In the genomic region with DNA sequence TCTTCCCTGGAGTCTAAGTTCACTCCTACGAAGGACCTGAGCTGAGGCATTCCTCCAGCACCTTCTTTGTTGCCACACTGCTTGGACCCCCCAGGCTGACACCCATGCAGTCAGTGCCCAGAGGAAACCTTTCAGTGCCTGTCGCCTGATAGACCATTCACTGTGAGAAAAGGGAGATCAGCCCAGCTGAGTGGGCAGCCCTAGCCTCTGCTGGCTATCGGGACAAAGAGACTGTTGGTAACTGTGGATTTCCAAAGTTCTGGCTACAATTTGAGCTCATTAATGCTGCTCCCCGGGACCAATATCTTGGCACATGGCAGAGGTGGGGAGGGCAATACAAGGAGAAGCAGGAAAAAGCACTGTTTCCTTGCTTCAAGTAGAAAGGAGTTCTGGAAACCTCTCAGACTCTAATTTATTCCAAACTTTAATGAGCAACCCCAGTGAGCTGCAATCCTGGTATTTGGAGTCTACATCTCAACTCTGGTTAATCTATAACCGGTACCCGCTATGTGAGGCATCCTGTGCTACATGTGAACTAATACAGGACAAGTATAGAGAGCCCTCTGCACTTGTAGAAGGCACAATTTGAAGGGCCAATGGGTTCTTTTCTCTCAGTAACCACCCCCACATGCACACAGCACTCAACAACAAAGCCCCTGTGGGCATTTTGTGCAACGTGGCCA, we compare ENCODE assay signal across 17 cellular contexts.
DNase-seq lines count a peak whose midpoint lies in the region; ATAC-seq and TF ChIP-seq lines count a peak whose summit lies in the region.
"Had no signal": no experiment of that assay in that cellular context is flagged by ENCODE, and none has a peak within 500 bp of the region (broad histone marks: within the 10 kb centered on the region; RNA-seq: fewer than 3 reads in every experiment).

No MANE protein-coding gene starts in this region.

- no peak for DNase-seq in left ventricle myocardium inferior
- DNase-seq in right atrium auricular region (ENCODE audit: low spot score): no peak
- DNase-seq in left lobe of liver (ENCODE audit: low spot score): no peak
- no peak for DNase-seq in neuronal stem cell (ENCODE audit: low spot score)
- DNase-seq in NCI-H1417 treated with DMSO at 0.1 percent for 48 hours (lab: John Stamatoyannopoulos, UW): no peak
- no peak for DNase-seq in NCI-H1105 (lab: John Stamatoyannopoulos, UW)
- DNase-seq in DMS153 (lab: John Stamatoyannopoulos, UW): no peak
- DNase-seq: 8988T; AML-193; Calu3; CD4-positive, CD25-positive, alpha-beta regulatory T cell; DMS 273 treated with DMSO at 0.1 percent for 48 hours; DND-41; GDM1; GOT3; H9 had no signal

- H3K23ac ChIP-seq in neuronal stem cell (ENCODE audit: low read depth, low read length, poor library complexity): no peak overlapping the region

- no peak overlapping the region for H2AFZ ChIP-seq in neuronal stem cell (ENCODE audit: low read length)

- no peak overlapping the region for H2AK5ac ChIP-seq in neuronal stem cell (ENCODE audit: low read depth, low read length)

- no peak overlapping the region for H3K9ac ChIP-seq in neuronal stem cell (ENCODE audit: low read depth, low read length, poor library complexity)
- H3K9ac ChIP-seq: BLaER1 treated with 17β-estradiol and CSF1 and Interleukin-3, amounts not matched to agents 10 nM and 100 nM had no signal

- peaks cover 40% of the 10 kb centered on the region for H3K4me1 ChIP-seq in left ventricle myocardium inferior
- peaks cover 0 to 10% of the 10 kb centered on the region in 2 donors for H3K4me1 ChIP-seq in right atrium auricular region
- H3K4me1 ChIP-seq in neuronal stem cell (ENCODE audit: control insufficient read depth in 2 of 2, insufficient read depth in 1 of 2, low read depth in 1 of 2, low read length in 2 of 2): peaks cover 0 to 8% of the 10 kb centered on the region in 2 donors

- no peaks in the 10 kb centered on the region for H3K27me3 ChIP-seq in left ventricle myocardium inferior (ENCODE audit: low read depth)
- H3K27me3 ChIP-seq in right atrium auricular region: no peaks in the 10 kb centered on the region
- peaks cover 0 to 2% (median 0%) of the 10 kb centered on the region in 3 experiments for H3K27me3 ChIP-seq in neuronal stem cell (ENCODE audit: control insufficient read depth in 3 of 3, insufficient read depth in 3 of 3, low read depth in 1 of 3, low read length in 3 of 3)
- H3K27me3 ChIP-seq: BLaER1 treated with 17β-estradiol and CSF1 and Interleukin-3, amounts not matched to agents 10 nM and 100 nM had no signal

- H4K8ac ChIP-seq in neuronal stem cell (ENCODE audit: low read depth, low read length): no peak overlapping the region

- no peak overlapping the region for H4K91ac ChIP-seq in neuronal stem cell (ENCODE audit: low read depth, low read length, poor library complexity)

- WGBS in neuronal stem cell (ENCODE audit: extremely low coverage in 2 of 2, insufficient read length in 2 of 2, insufficient replicate concordance in 1 of 2), 2 donors: no CpG with 5 or more reads among the region's 7 CpGs

- intact Hi-C loops in left ventricle myocardium inferior (cut with micrococcal nuclease): no loop called here

- no peak overlapping the region for H2BK5ac ChIP-seq in neuronal stem cell (ENCODE audit: low read length)

- no peak overlapping the region for H3K4me2 ChIP-seq in neuronal stem cell (ENCODE audit: insufficient read depth, low read length, poor library complexity, severe bottlenecking)
- H3K4me2 ChIP-seq: BLaER1 treated with 17β-estradiol and CSF1 and Interleukin-3, amounts not matched to agents 10 nM and 100 nM had no signal

- peak; percentile 39 for ATAC-seq in left lobe of liver

- no peak overlapping the region for H3K14ac ChIP-seq in neuronal stem cell (ENCODE audit: low read length)

- H3K18ac ChIP-seq in neuronal stem cell (ENCODE audit: low read length): peak overlapping the region; percentile 3

- H3K9me3 ChIP-seq in left ventricle myocardium inferior (replicated peaks) (no peaks in the 10 kb centered on the region), right atrium auricular region (no peaks in the 10 kb centered on the region), neuronal stem cell (replicated peaks in 1 of 2; ENCODE audit: control insufficient read depth in 2 of 2, insufficient read depth in 1 of 2, low read depth in 1 of 2, low read length in 2 of 2) (no peaks in the 10 kb centered on the region)
- H3K9me3 ChIP-seq: BLaER1 treated with 17β-estradiol and CSF1 and Interleukin-3, amounts not matched to agents 10 nM and 100 nM had no signal

- no peak overlapping the region for H2BK15ac ChIP-seq in neuronal stem cell (ENCODE audit: low read length)

- H3K4ac ChIP-seq in neuronal stem cell (ENCODE audit: low read length): no peak overlapping the region

- no peak for TF ChIP-seq CTCF in left ventricle myocardium inferior (IDR thresholded peaks at IDR 0.05; ENCODE audit: borderline replicate concordance)
- TF ChIP-seq CTCF in right atrium auricular region (IDR thresholded peaks at IDR 0.05): no peak

- no peak overlapping the region for H2BK12ac ChIP-seq in neuronal stem cell (ENCODE audit: low read length)

- no peak overlapping the region for H3K4me3 ChIP-seq in left ventricle myocardium inferior
- H3K4me3 ChIP-seq in right atrium auricular region: no peak overlapping the region
- no peak overlapping the region for H3K4me3 ChIP-seq in neuronal stem cell (ENCODE audit: low read length in 2 of 2)
- H3K4me3 ChIP-seq: BLaER1 treated with 17β-estradiol and CSF1 and Interleukin-3, amounts not matched to agents 10 nM and 100 nM had no signal

- H3K36me3 ChIP-seq in left ventricle myocardium inferior (no peaks in the 10 kb centered on the region), right atrium auricular region (no peaks in the 10 kb centered on the region), neuronal stem cell (replicated peaks in 1 of 2; ENCODE audit: control insufficient read depth in 2 of 2, insufficient read depth in 2 of 2, low read length in 2 of 2) (no peaks in the 10 kb centered on the region)
- H3K36me3 ChIP-seq: BLaER1 treated with 17β-estradiol and CSF1 and Interleukin-3, amounts not matched to agents 10 nM and 100 nM had no signal

- H3K27ac ChIP-seq in left ventricle myocardium inferior (replicated peaks) (peak overlapping the region; percentile 70), right atrium auricular region (peak overlapping the region in 1 of 2 donors; percentile 63), neuronal stem cell (replicated peaks; ENCODE audit: low read length) (no peak overlapping the region)
- H3K27ac ChIP-seq: BLaER1 treated with 17β-estradiol and CSF1 and Interleukin-3, amounts not matched to agents 10 nM and 100 nM had no signal

- H2BK120ac ChIP-seq in neuronal stem cell (ENCODE audit: low read depth, low read length): no peak overlapping the region

- no peaks in the 10 kb centered on the region for H3K79me1 ChIP-seq in neuronal stem cell (ENCODE audit: low read depth, low read length)
